Comparison of ENCODE assay signal across 11 cellular contexts in the genomic region with DNA sequence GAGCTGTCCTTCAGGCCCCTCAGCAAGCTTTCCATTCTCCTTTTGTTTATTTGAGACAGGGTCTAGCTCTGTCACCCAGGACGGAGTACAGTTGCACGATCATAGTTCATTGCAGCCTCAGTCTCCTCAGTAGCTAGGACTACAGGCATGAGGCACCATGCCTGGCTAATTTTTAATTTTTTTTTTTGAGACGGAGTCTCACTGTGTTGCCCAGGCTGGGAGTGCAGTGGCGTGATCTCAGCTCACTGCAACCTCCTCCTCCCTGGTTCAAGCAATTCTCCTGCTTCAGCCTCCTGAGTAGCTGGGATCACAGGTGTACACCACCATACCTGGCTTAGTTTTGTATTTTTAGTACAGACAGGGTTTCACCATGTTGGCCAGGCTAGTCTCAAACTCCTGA. TPM values are rescaled to one million over a fixed set of nuclear protein-coding genes. Genes with fewer than 3 reads are reported as not detected.
DNase-seq lines count a peak whose midpoint lies in the region; ATAC-seq, FAIRE-seq and TF ChIP-seq lines count a peak whose summit lies in the region.
"Not testable (repeated sequence)": the region's sequence is repeated elsewhere in the genome, so short reads cannot be mapped to it uniquely, and the experiment has no call there.
"Had no signal": no experiment of that assay in that cellular context is flagged by ENCODE, and none has a peak within 500 bp of the region (broad histone marks: within the 10 kb centered on the region; RNA-seq: fewer than 3 reads in every experiment).

No MANE protein-coding gene starts in this region.

- not testable (repeated sequence) for H4K20me1 ChIP-seq in HCT116 (ENCODE audit: insufficient read depth)

- H3K9ac ChIP-seq in HCT116 (ENCODE audit: low read length) = peak overlapping the region; percentile 28; the same call in 1 of the 2 replicates
- not testable (repeated sequence) for H3K9ac ChIP-seq in kidney (ENCODE audit: low read length in 2 of 2)

- H3K27me3 Mint-ChIP-seq in CD4-positive, CD25-positive, alpha-beta regulatory T cell; T-cell; activated T-helper 1 cell treated with anti-CD3 and anti-CD28 coated beads, Interleukin-12 subunit alpha, Interleukin-12 subunit beta, Interleukin-2, Interleukin-4 antibody, amounts not matched to agents 30 ng/mL and 10 ng/mL and 1 ng/mL, durations not matched to agents 14 hours and 24 hours and 36 hours (ENCODE audit: insufficient read depth); MCF 10A (ENCODE audit: insufficient read depth, unreplicated experiment); natural killer cell treated with Interleukin-12 subunit alpha and Interleukin-12 subunit beta and Interleukin-15 and Interleukin-18, amount 100 ng/mL, for 72 hours; type B pancreatic cell: not testable (repeated sequence)

- H3K79me2 ChIP-seq in HCT116 (ENCODE audit: insufficient read depth, low read length) = peaks cover 20% of the 10 kb centered on the region

- FAIRE-seq in kidney (lab: Jason Lieb, UNC) = not testable (repeated sequence)

- H3K4me1 Mint-ChIP-seq in CD4-positive, CD25-positive, alpha-beta regulatory T cell = peaks cover 9 to 35% (median 19%) of the 10 kb centered on the region in 4 donors
- H3K4me1 Mint-ChIP-seq in T-cell (peaks cover 23 to 38% (median 32%) of the 10 kb centered on the region in 3 donors), MCF 10A (ENCODE audit: insufficient read depth, unreplicated experiment) (peaks cover 25% of the 10 kb centered on the region), type B pancreatic cell (ENCODE audit: unreplicated experiment) (peaks cover 12% of the 10 kb centered on the region)
- H3K4me1 Mint-ChIP-seq in activated T-helper 1 cell treated with anti-CD3 and anti-CD28 coated beads, Interleukin-12 subunit alpha, Interleukin-12 subunit beta, Interleukin-2, Interleukin-4 antibody, amounts not matched to agents 30 ng/mL and 10 ng/mL and 1 ng/mL, durations not matched to agents 14 hours and 24 hours and 36 hours (ENCODE audit: low read depth) = peaks cover 30% of the 10 kb centered on the region
- H3K4me1 Mint-ChIP-seq in natural killer cell treated with Interleukin-12 subunit alpha and Interleukin-12 subunit beta and Interleukin-15 and Interleukin-18, amount 100 ng/mL, for 72 hours (ENCODE audit: low read depth in 2 of 2) = peaks cover 20 to 24% of the 10 kb centered on the region in 2 donors

- not testable (repeated sequence) for TF ChIP-seq POLR2A in HCT116 (IDR thresholded peaks at IDR 0.05; ENCODE audit: borderline replicate concordance, extremely low read depth, insufficient read depth, insufficient read length)

- not testable (repeated sequence) for H3K9me3 Mint-ChIP-seq in CD4-positive, CD25-positive, alpha-beta regulatory T cell; T-cell; activated T-helper 1 cell treated with anti-CD3 and anti-CD28 coated beads, Interleukin-12 subunit alpha, Interleukin-12 subunit beta, Interleukin-2, Interleukin-4 antibody, amounts not matched to agents 30 ng/mL and 10 ng/mL and 1 ng/mL, durations not matched to agents 14 hours and 24 hours and 36 hours; MCF 10A (ENCODE audit: unreplicated experiment); natural killer cell treated with Interleukin-12 subunit alpha and Interleukin-12 subunit beta and Interleukin-15 and Interleukin-18, amount 100 ng/mL, for 72 hours; type B pancreatic cell

- DNase-seq in CD4-positive, CD25-positive, alpha-beta regulatory T cell; HCT116 (ENCODE audit: low read depth, low spot score); T-cell; activated T-helper 1 cell treated with anti-CD3 and anti-CD28 coated beads, Interleukin-12 subunit alpha, Interleukin-12 subunit beta, Interleukin-2, Interleukin-4 antibody, amounts not matched to agents 30 ng/mL and 10 ng/mL and 1 ng/mL, durations not matched to agents 14 hours and 24 hours and 36 hours (ENCODE audit: low spot score); MCF 10A (ENCODE audit: unreplicated experiment); natural killer cell treated with Interleukin-12 subunit alpha and Interleukin-12 subunit beta and Interleukin-15 and Interleukin-18, amount 100 ng/mL, for 72 hours (ENCODE audit: low spot score); type B pancreatic cell (ENCODE audit: extremely low spot score, unreplicated experiment): not testable (repeated sequence)
- DNase-seq in kidney = peak; percentile 11

- CTCF ChIA-PET in HCT116 (lab: Charles Lee) = interaction anchor here (2.2 kb wide), 1 partner anchor 29 kb away, joined by 10 read pairs; no protein-coding TSS in a partner anchor
- CTCF ChIA-PET in T-cell (lab: Charles Lee) = not testable (repeated sequence)
- CTCF ChIA-PET in MCF 10A (lab: Yijun Ruan, JAX) = interaction anchor here (0.6 to 12.0 kb wide), 6 partner anchors 16 to 98 kb away, joined by 3 to 231 read pairs (median 5); a partner anchor contains a TSS

- TF ChIP-seq CTCF in HCT116 (IDR thresholded peaks at IDR 0.05 in 2 of 3, conservative IDR thresholded peaks at IDR 0.05 in 1 of 3; ENCODE audit: borderline replicate concordance in 1 of 3, insufficient read depth in 1 of 3, low read depth in 2 of 3, low read length in 2 of 3); MCF 10A (IDR thresholded peaks at IDR 0.05; ENCODE audit: unreplicated experiment); kidney (IDR thresholded peaks at IDR 0.05; ENCODE audit: borderline replicate concordance, extremely low read depth, insufficient read depth); type B pancreatic cell (conservative IDR thresholded peaks at IDR 0.05): not testable (repeated sequence)

- POLR2A ChIA-PET in HCT116 (lab: Charles Lee) = not testable (repeated sequence)
- POLR2A ChIA-PET in T-cell (lab: Charles Lee) (interaction anchor here in 1 of 2 donors (0.6 kb wide), 1 partner anchor 256 kb away, joined by 3 read pairs; no protein-coding TSS in a partner anchor), MCF 10A (lab: Yijun Ruan, JAX) (interaction anchor here (0.6 to 5.2 kb wide), 3 partner anchors 20 to 348 kb away, joined by 3 to 61 read pairs (median 3); a partner anchor contains a TSS)

- peak overlapping the region in 2 of 4 donors; percentile 79 to 87 for H3K4me3 Mint-ChIP-seq in CD4-positive, CD25-positive, alpha-beta regulatory T cell
- not testable (repeated sequence) for H3K4me3 Mint-ChIP-seq in T-cell; MCF 10A (ENCODE audit: unreplicated experiment)
- H3K4me3 Mint-ChIP-seq in activated T-helper 1 cell treated with anti-CD3 and anti-CD28 coated beads, Interleukin-12 subunit alpha, Interleukin-12 subunit beta, Interleukin-2, Interleukin-4 antibody, amounts not matched to agents 30 ng/mL and 10 ng/mL and 1 ng/mL, durations not matched to agents 14 hours and 24 hours and 36 hours = peak overlapping the region; percentile 63
- peak overlapping the region; percentile 42 for H3K4me3 Mint-ChIP-seq in natural killer cell treated with Interleukin-12 subunit alpha and Interleukin-12 subunit beta and Interleukin-15 and Interleukin-18, amount 100 ng/mL, for 72 hours
- H3K4me3 Mint-ChIP-seq in type B pancreatic cell = peak overlapping the region; percentile 68

- not testable (repeated sequence) for TF ChIP-seq RAD21 in HCT116 (IDR thresholded peaks at IDR 0.05; ENCODE audit: low read depth)

- H2AFZ ChIP-seq in HCT116 (ENCODE audit: low read depth, low read length, poor library complexity, severe bottlenecking) = not testable (repeated sequence)

- H3K4me2 ChIP-seq in HCT116 (ENCODE audit: low read length) = peak overlapping the region; percentile 56

- RAD21 ChIA-PET in HCT116 (lab: Charles Lee; ENCODE audit: low non-redundant PET in 1 of 2, low total read pairs in 2 of 2, uncharacterized antibody in 2 of 2, unreplicated experiment in 2 of 2) = not testable (repeated sequence)

- not testable (repeated sequence) for ATAC-seq in CD4-positive, CD25-positive, alpha-beta regulatory T cell (ENCODE audit: low read depth in 2 of 2); HCT116; T-cell (replicated peaks in 1 of 4); natural killer cell treated with Interleukin-12 subunit alpha and Interleukin-12 subunit beta and Interleukin-15 and Interleukin-18, amount 100 ng/mL, for 72 hours

- BruUV-seq in HCT116 (replicated peaks; lab: Mats Ljungman, UMichigan); MCF 10A (replicated peaks; lab: Mats Ljungman, UMichigan): not testable (repeated sequence)

- intact Hi-C loops in HCT116 (cut with micrococcal nuclease) = loop anchor here (5.0 kb wide), 1 partner anchor 298 kb away; no protein-coding TSS in a partner anchor
- intact Hi-C loops in activated T-helper 1 cell treated with anti-CD3 and anti-CD28 coated beads, Interleukin-12 subunit alpha, Interleukin-12 subunit beta, Interleukin-2, Interleukin-4 antibody, amounts not matched to agents 30 ng/mL and 10 ng/mL and 1 ng/mL, durations not matched to agents 14 hours and 24 hours and 36 hours (cut with micrococcal nuclease); kidney (cut with DNase I): not testable (repeated sequence)
- intact Hi-C loops in MCF 10A (cut with micrococcal nuclease) = loop anchor here (10.0 kb wide), 1 partner anchor 286 kb away; no protein-coding TSS in a partner anchor

- not testable (repeated sequence) for H3K27ac ChIP-seq in CD4-positive, CD25-positive, alpha-beta regulatory T cell (ENCODE audit: insufficient read depth, low read length, poor library complexity, severe bottlenecking); HCT116 (ENCODE audit: low read depth, low read length); kidney (ENCODE audit: low read depth in 2 of 2, low read length in 2 of 2)

- H3K9me3 ChIP-seq in CD4-positive, CD25-positive, alpha-beta regulatory T cell (ENCODE audit: control insufficient read depth in 2 of 2, low read length in 2 of 2); HCT116 (ENCODE audit: control insufficient read depth in 1 of 2, insufficient read depth in 1 of 2, low read depth in 1 of 2, low read length in 2 of 2); kidney (ENCODE audit: control insufficient read depth in 1 of 2, low read length in 2 of 2): not testable (repeated sequence)

- H3K27ac Mint-ChIP-seq in CD4-positive, CD25-positive, alpha-beta regulatory T cell = peak overlapping the region; percentile 35 to 92 (median 76)
- H3K27ac Mint-ChIP-seq in T-cell (peak overlapping the region; percentile 57 to 66), MCF 10A (ENCODE audit: low read depth, unreplicated experiment) (peak overlapping the region; percentile 25)
- not testable (repeated sequence) for H3K27ac Mint-ChIP-seq in activated T-helper 1 cell treated with anti-CD3 and anti-CD28 coated beads, Interleukin-12 subunit alpha, Interleukin-12 subunit beta, Interleukin-2, Interleukin-4 antibody, amounts not matched to agents 30 ng/mL and 10 ng/mL and 1 ng/mL, durations not matched to agents 14 hours and 24 hours and 36 hours; type B pancreatic cell
- H3K27ac Mint-ChIP-seq in natural killer cell treated with Interleukin-12 subunit alpha and Interleukin-12 subunit beta and Interleukin-15 and Interleukin-18, amount 100 ng/mL, for 72 hours = peak overlapping the region; percentile 4 to 6

- H3K36me3 ChIP-seq in CD4-positive, CD25-positive, alpha-beta regulatory T cell (ENCODE audit: control insufficient read depth, insufficient read depth, low read length); HCT116 (ENCODE audit: control insufficient read depth in 1 of 2, insufficient read depth in 2 of 2, low read length in 2 of 2); kidney (ENCODE audit: control insufficient read depth in 1 of 2, insufficient read depth in 2 of 2, low read length in 2 of 2): not testable (repeated sequence)

- not testable (repeated sequence) for H3K9me2 ChIP-seq in HCT116 (ENCODE audit: insufficient read depth)

- H3K4me1 ChIP-seq in CD4-positive, CD25-positive, alpha-beta regulatory T cell (ENCODE audit: control insufficient read depth, insufficient read depth, low read length, poor library complexity, severe bottlenecking) = peaks cover 23% of the 10 kb centered on the region
- H3K4me1 ChIP-seq in HCT116 (ENCODE audit: control insufficient read depth in 1 of 2, insufficient read depth in 2 of 2, low read length in 2 of 2) = peaks cover 25 to 39% of the 10 kb centered on the region in 2 experiments
- H3K4me1 ChIP-seq in kidney (ENCODE audit: control insufficient read depth in 1 of 2, insufficient read depth in 1 of 2, low read depth in 1 of 2, low read length in 2 of 2) = peaks cover 12 to 18% of the 10 kb centered on the region in 2 donors

- H3K36me3 Mint-ChIP-seq in CD4-positive, CD25-positive, alpha-beta regulatory T cell; T-cell; activated T-helper 1 cell treated with anti-CD3 and anti-CD28 coated beads, Interleukin-12 subunit alpha, Interleukin-12 subunit beta, Interleukin-2, Interleukin-4 antibody, amounts not matched to agents 30 ng/mL and 10 ng/mL and 1 ng/mL, durations not matched to agents 14 hours and 24 hours and 36 hours (ENCODE audit: low read depth); natural killer cell treated with Interleukin-12 subunit alpha and Interleukin-12 subunit beta and Interleukin-15 and Interleukin-18, amount 100 ng/mL, for 72 hours; type B pancreatic cell: not testable (repeated sequence)
- H3K36me3 Mint-ChIP-seq in MCF 10A (ENCODE audit: insufficient read depth, unreplicated experiment) = peaks cover 12% of the 10 kb centered on the region

- H3K27me3 ChIP-seq in CD4-positive, CD25-positive, alpha-beta regulatory T cell (ENCODE audit: control insufficient read depth, insufficient read depth, low read length); HCT116 (ENCODE audit: insufficient read depth, low read length): not testable (repeated sequence)

- H3K4me3 ChIP-seq in CD4-positive, CD25-positive, alpha-beta regulatory T cell (ENCODE audit: low read depth, low read length); kidney (ENCODE audit: low read length in 2 of 2): not testable (repeated sequence)
- H3K4me3 ChIP-seq in HCT116 (replicated peaks in 1 of 2; ENCODE audit: low read depth in 1 of 2, low read length in 2 of 2) = peak overlapping the region in 1 of 2 experiments; percentile 16; a peak in 1 of 4 replicates

RNA-seq across cellular contexts. Expression of a gene that starts 2.7 kb away (rescaled TPM):
- 38.5 TPM for total RNA-seq in CD4-positive, CD25-positive, alpha-beta regulatory T cell
- 1 to 10 TPM; 1.2 to 1.9 (median 1.5) TPM for polyA plus RNA-seq in CD4-positive, CD25-positive, alpha-beta regulatory T cell
- total RNA-seq in HCT116 (2021; ENCODE audit: unreplicated experiment) = 67.2 TPM
- 40.7 and 42.0 TPM in 2 replicates for polyA plus RNA-seq in HCT116 (2012)
- 10 to 100 TPM; 37.0 to 79.0 (median 60.8) TPM for total RNA-seq in T-cell
- total RNA-seq in activated T-helper 1 cell treated with anti-CD3 and anti-CD28 coated beads, Interleukin-12 subunit alpha, Interleukin-12 subunit beta, Interleukin-2, Interleukin-4 antibody, amounts not matched to agents 30 ng/mL and 10 ng/mL and 1 ng/mL, durations not matched to agents 14 hours and 24 hours and 36 hours = 72.3 and 80.2 TPM in 2 replicates
- total RNA-seq in MCF 10A (2022) = 51.5 and 54.8 TPM in 2 replicates
- 99.8 TPM for total RNA-seq in kidney
- 56.2 TPM for polyA plus RNA-seq in kidney (ENCODE audit: insufficient read depth, low read depth, low replicate concordance)
- total RNA-seq in natural killer cell treated with Interleukin-12 subunit alpha and Interleukin-12 subunit beta and Interleukin-15 and Interleukin-18, amount 100 ng/mL, for 72 hours = 100 to 1,000 TPM in 1 of 2 donors, 10 to 100 TPM in 1; 75.4 to 118 TPM
- total RNA-seq in type B pancreatic cell (ENCODE audit: low replicate concordance) = 63.2 and 68.7 TPM in 2 replicates

RNA-seq across cellular contexts. Expression of a gene that starts 6.9 kb away (rescaled TPM):
- total RNA-seq in CD4-positive, CD25-positive, alpha-beta regulatory T cell = 310 TPM
- 10 to 100 TPM; 39.7 to 48.4 (median 47.0) TPM for polyA plus RNA-seq in CD4-positive, CD25-positive, alpha-beta regulatory T cell
- total RNA-seq in HCT116 (2021; ENCODE audit: unreplicated experiment) (223 TPM), T-cell (100 to 1,000 TPM; 216 to 409 (median 401) TPM), MCF 10A (2022) (134 and 137 TPM in 2 replicates), kidney (40.3 TPM), type B pancreatic cell (ENCODE audit: low replicate concordance) (34.8 and 51.1 TPM in 2 replicates)
- 175 and 226 TPM in 2 replicates for polyA plus RNA-seq in HCT116 (2012)
- total RNA-seq in activated T-helper 1 cell treated with anti-CD3 and anti-CD28 coated beads, Interleukin-12 subunit alpha, Interleukin-12 subunit beta, Interleukin-2, Interleukin-4 antibody, amounts not matched to agents 30 ng/mL and 10 ng/mL and 1 ng/mL, durations not matched to agents 14 hours and 24 hours and 36 hours = 71.7 and 76.2 TPM in 2 replicates
- 24.1 TPM for polyA plus RNA-seq in kidney (ENCODE audit: insufficient read depth, low read depth, low replicate concordance)
- total RNA-seq in natural killer cell treated with Interleukin-12 subunit alpha and Interleukin-12 subunit beta and Interleukin-15 and Interleukin-18, amount 100 ng/mL, for 72 hours = 10 to 100 TPM; 38.9 to 84.1 TPM

RNA-seq across cellular contexts. Expression of a gene that starts 8.0 kb away (rescaled TPM):
- total RNA-seq in CD4-positive, CD25-positive, alpha-beta regulatory T cell = not detected
- polyA plus RNA-seq in CD4-positive, CD25-positive, alpha-beta regulatory T cell = not detected
- 0.93 TPM for total RNA-seq in HCT116 (2021; ENCODE audit: unreplicated experiment)
- polyA plus RNA-seq in HCT116 (2012) = 0.74 and 0.83 TPM in 2 replicates
- under 1 TPM in 1 of 5 donors, not detected in 4; 0.16 TPM for total RNA-seq in T-cell
- total RNA-seq in activated T-helper 1 cell treated with anti-CD3 and anti-CD28 coated beads, Interleukin-12 subunit alpha, Interleukin-12 subunit beta, Interleukin-2, Interleukin-4 antibody, amounts not matched to agents 30 ng/mL and 10 ng/mL and 1 ng/mL, durations not matched to agents 14 hours and 24 hours and 36 hours = 0.12 TPM in 1 of 2 replicates, not detected in the other
- total RNA-seq in MCF 10A (2022) = 0.32 TPM in 1 of 2 replicates, not detected in the other
- total RNA-seq in kidney = 3.4 TPM
- polyA plus RNA-seq in kidney (ENCODE audit: insufficient read depth, low read depth, low replicate concordance) = 3.8 TPM
- total RNA-seq in natural killer cell treated with Interleukin-12 subunit alpha and Interleukin-12 subunit beta and Interleukin-15 and Interleukin-18, amount 100 ng/mL, for 72 hours = under 1 TPM; 0.24 to 0.36 TPM
- 0.55 and 3.0 TPM in 2 replicates for total RNA-seq in type B pancreatic cell (ENCODE audit: low replicate concordance)
- total RNA-seq: GM12878, GM23248, RPMI7951 had no signal

RNA-seq across cellular contexts. Expression of a gene that starts 21.6 kb away (rescaled TPM):
- 14.8 TPM for total RNA-seq in CD4-positive, CD25-positive, alpha-beta regulatory T cell
- 10 to 100 TPM; 19.3 to 25.5 (median 22.1) TPM for polyA plus RNA-seq in CD4-positive, CD25-positive, alpha-beta regulatory T cell
- total RNA-seq in HCT116 (2021; ENCODE audit: unreplicated experiment) (99.4 TPM), T-cell (10 to 100 TPM; 16.2 to 28.7 (median 22.6) TPM), MCF 10A (2022) (37.8 and 58.8 TPM in 2 replicates), kidney (26.3 TPM), type B pancreatic cell (ENCODE audit: low replicate concordance) (21.7 and 49.4 TPM in 2 replicates)
- polyA plus RNA-seq in HCT116 (2012) = 71.0 and 92.8 TPM in 2 replicates
- 55.5 and 64.6 TPM in 2 replicates for total RNA-seq in activated T-helper 1 cell treated with anti-CD3 and anti-CD28 coated beads, Interleukin-12 subunit alpha, Interleukin-12 subunit beta, Interleukin-2, Interleukin-4 antibody, amounts not matched to agents 30 ng/mL and 10 ng/mL and 1 ng/mL, durations not matched to agents 14 hours and 24 hours and 36 hours
- polyA plus RNA-seq in kidney (ENCODE audit: insufficient read depth, low read depth, low replicate concordance) = 31.8 TPM
- 10 to 100 TPM; 29.5 to 89.2 TPM for total RNA-seq in natural killer cell treated with Interleukin-12 subunit alpha and Interleukin-12 subunit beta and Interleukin-15 and Interleukin-18, amount 100 ng/mL, for 72 hours

RNA-seq across cellular contexts. Expression of a gene that starts 31.1 kb away (rescaled TPM):
- total RNA-seq in CD4-positive, CD25-positive, alpha-beta regulatory T cell = 10.5 TPM
- polyA plus RNA-seq in CD4-positive, CD25-positive, alpha-beta regulatory T cell = 10 to 100 TPM; 18.7 to 22.2 (median 20.4) TPM
- total RNA-seq in HCT116 (2021; ENCODE audit: unreplicated experiment) (12.1 TPM), T-cell (10 to 100 TPM; 11.5 to 17.3 (median 14.4) TPM), MCF 10A (2022) (15.8 and 19.2 TPM in 2 replicates), kidney (19.5 TPM), type B pancreatic cell (ENCODE audit: low replicate concordance) (10.4 and 11.1 TPM in 2 replicates)
- 8.7 and 9.0 TPM in 2 replicates for polyA plus RNA-seq in HCT116 (2012)
- 14.9 and 15.0 TPM in 2 replicates for total RNA-seq in activated T-helper 1 cell treated with anti-CD3 and anti-CD28 coated beads, Interleukin-12 subunit alpha, Interleukin-12 subunit beta, Interleukin-2, Interleukin-4 antibody, amounts not matched to agents 30 ng/mL and 10 ng/mL and 1 ng/mL, durations not matched to agents 14 hours and 24 hours and 36 hours
- 16.0 TPM for polyA plus RNA-seq in kidney (ENCODE audit: insufficient read depth, low read depth, low replicate concordance)
- 10 to 100 TPM; 13.5 to 19.7 TPM for total RNA-seq in natural killer cell treated with Interleukin-12 subunit alpha and Interleukin-12 subunit beta and Interleukin-15 and Interleukin-18, amount 100 ng/mL, for 72 hours
